In genomic region chr11:102615894-102616432, GRCh38 we compare ENCODE assay signal across 2 cellular contexts.
TF ChIP-seq lines count a peak whose summit lies in the region.

No MANE protein-coding gene starts in this region.

TF ChIP-seq in IMR-90, 13 proteins besides CTCF, POLR2A, EP300 and RAD21:
- TF ChIP-seq USF2 (IDR thresholded peaks at IDR 0.05; ENCODE audit: low read depth, low read length) (no peak), MAZ (IDR thresholded peaks at IDR 0.05; ENCODE audit: borderline replicate concordance, low read depth, low read length) (no peak), FOS (IDR thresholded peaks at IDR 0.05; ENCODE audit: low read depth, low read length) (no peak), CEBPB (IDR thresholded peaks at IDR 0.05; ENCODE audit: low read depth, low read length) (no peak), MAFK (IDR thresholded peaks at IDR 0.05; ENCODE audit: low read depth, low read length) (no peak)

TF ChIP-seq in H1, 55 proteins besides CTCF, POLR2A, EP300 and RAD21:
- TF ChIP-seq GABPA (IDR thresholded peaks at IDR 0.05; ENCODE audit: borderline replicate concordance, insufficient read depth, low read length) (no peak), CBX5 (IDR thresholded peaks at IDR 0.05; ENCODE audit: low read depth, low read length) (no peak), TAF1 (IDR thresholded peaks at IDR 0.05; ENCODE audit: low read depth, low read length) (no peak), MAFK (IDR thresholded peaks at IDR 0.05; ENCODE audit: low read depth, low read length) (no peak), BRCA1 (IDR thresholded peaks at IDR 0.05; ENCODE audit: low read depth, low read length) (no peak), KDM4A (IDR thresholded peaks at IDR 0.05; ENCODE audit: low read depth, low read length, severe bottlenecking) (no peak), CTBP2 (IDR thresholded peaks at IDR 0.05; ENCODE audit: borderline replicate concordance, insufficient read depth, insufficient read length, low read length) (no peak), SAP30 (IDR thresholded peaks at IDR 0.05; ENCODE audit: insufficient read depth, insufficient replicate concordance, low read length) (no peak), MAX (IDR thresholded peaks at IDR 0.05) (no peak), ATF3 (IDR thresholded peaks at IDR 0.05; ENCODE audit: insufficient read depth, low read depth, low read length) (no peak), SIX5 (IDR thresholded peaks at IDR 0.05; ENCODE audit: low read depth, low read length) (no peak), BCL11A (IDR thresholded peaks at IDR 0.05; ENCODE audit: low read depth in 2 of 2, low read length in 2 of 2) (no peak), POU5F1 (IDR thresholded peaks at IDR 0.05; ENCODE audit: low read depth, low read length) (no peak), SRF (IDR thresholded peaks at IDR 0.05; ENCODE audit: low read depth, low read length) (no peak)
